In genomic region chr10:103933557-103934121, GRCh38 we compare ENCODE assay signal across 17 cellular contexts. TPM values are rescaled to one million over a fixed set of nuclear protein-coding genes. Genes with fewer than 3 reads are reported as not detected.
DNase-seq lines count a peak whose midpoint lies in the region; ATAC-seq, FAIRE-seq and TF ChIP-seq lines count a peak whose summit lies in the region.
"Had no signal": no experiment of that assay in that cellular context is flagged by ENCODE, and none has a peak within 500 bp of the region (broad histone marks: within the 10 kb centered on the region; RNA-seq: fewer than 3 reads in every experiment).

No MANE protein-coding gene starts in this region.

- in situ Hi-C loops in G401 (cut with HindIII; ENCODE audit: low sequenced_read_pairs), result no loop called here

- ATAC-seq in T-helper 17 cell, result no peak
- ATAC-seq in pancreas, result peak; percentile 88 to 96 (median 92)
- no peak for ATAC-seq in GM19351 (IDR thresholded peaks at IDR 0.05; ENCODE audit: unreplicated experiment)

- H3K9me3 ChIP-seq in T-helper 17 cell (ENCODE audit: control insufficient read depth, low read length, poor library complexity, severe bottlenecking) (no peaks in the 10 kb centered on the region), pancreas (no peaks in the 10 kb centered on the region)
- H3K9me3 ChIP-seq: BE2C, suprapubic skin had no signal

- H3K27me3 ChIP-seq in pancreas, result no peaks in the 10 kb centered on the region
- H3K27me3 ChIP-seq: BE2C, hepatocyte, suprapubic skin had no signal

- peak overlapping the region; percentile 1 for H3K27ac Mint-ChIP-seq in T-helper 17 cell
- H3K27ac Mint-ChIP-seq in glutamatergic neuron (ENCODE audit: unreplicated experiment), result peak overlapping the region; percentile 98

- FAIRE-seq in pancreas (lab: Jason Lieb, UNC), result no peak
- FAIRE-seq: G401.6 had no signal

- DNase-seq in G401 (ENCODE audit: low spot score) (peak; percentile 75), T-helper 17 cell (no peak), glutamatergic neuron (no peak), pancreas (peak in 5 of 6 donors; percentile 55 to 77 (median 71))
- DNase-seq in activated effector memory CD4-positive, alpha-beta T cell treated with Interleukin-2 at 50 U/mL for 16 hours, result no peak
- DNase-seq in NK-92 treated with Interleukin-12 subunit alpha and Interleukin-12 subunit beta, amount 100 ng/mL, for 24 hours (lab: John Stamatoyannopoulos, UW), result no peak
- DNase-seq: BE2C; cerebellar nuclear complex; KBM-7; NCI-H2081; OCI-M1; stimulated activated CD4-positive, alpha-beta T cell treated with anti-CD3 and anti-CD28 coated beads, Interleukin-4, amount 100 ng/mL, for 24 hours had no signal

- H3K9me3 Mint-ChIP-seq in glutamatergic neuron (ENCODE audit: unreplicated experiment), result peaks cover 22% of the 10 kb centered on the region

- H3K4me3 Mint-ChIP-seq in T-helper 17 cell (no peak overlapping the region), glutamatergic neuron (ENCODE audit: unreplicated experiment) (peak overlapping the region; percentile 49)

- no peaks in the 10 kb centered on the region for H3K36me3 ChIP-seq in pancreas
- H3K36me3 ChIP-seq: BE2C, suprapubic skin had no signal

- no peaks in the 10 kb centered on the region for H3K27me3 Mint-ChIP-seq in T-helper 17 cell
- peaks cover 15% of the 10 kb centered on the region for H3K27me3 Mint-ChIP-seq in glutamatergic neuron (ENCODE audit: unreplicated experiment)

- 7 to 9% methylated on average over 4 of the region's 4 CpGs for WGBS in pancreas, 2 donors

- intact Hi-C loops in pancreas (cut with DNase I), result no loop called here

- TF ChIP-seq CTCF in glutamatergic neuron (IDR thresholded peaks at IDR 0.05; ENCODE audit: partially characterized antibody, unreplicated experiment), result no peak
- no peak for TF ChIP-seq CTCF in pancreas (IDR thresholded peaks at IDR 0.05)

- H3K27ac ChIP-seq in pancreas, result peak overlapping the region in 1 of 4 donors; percentile 3
- H3K27ac ChIP-seq: hepatocyte, suprapubic skin had no signal

- H3K4me1 ChIP-seq in pancreas, result peaks cover 0 to 12% (median 8%) of the 10 kb centered on the region in 3 donors

- H3K36me3 Mint-ChIP-seq in T-helper 17 cell (ENCODE audit: low read depth) (no peaks in the 10 kb centered on the region), glutamatergic neuron (ENCODE audit: unreplicated experiment) (no peaks in the 10 kb centered on the region)

- H3K4me3 ChIP-seq in pancreas, result no peak overlapping the region
- H3K4me3 ChIP-seq: hepatocyte, smooth muscle cell, suprapubic skin had no signal

- H3K4me1 Mint-ChIP-seq in T-helper 17 cell, result peaks cover 2% of the 10 kb centered on the region
- peaks cover 47% of the 10 kb centered on the region for H3K4me1 Mint-ChIP-seq in glutamatergic neuron (ENCODE audit: low read depth, unreplicated experiment)

RNA-seq across cellular contexts. Expression of gene STN1, which starts 15.7 kb away (rescaled TPM):
- total RNA-seq in G401 (2014; rRNA removed; shearing (Covaris generic)), result 24.1 and 28.7 TPM in 2 replicates
- total RNA-seq in T-helper 17 cell (10 to 100 TPM; 47.0 to 53.7 TPM), glutamatergic neuron (ENCODE audit: unreplicated experiment) (57.1 TPM), pancreas (10 to 100 TPM; 11.9 to 15.9 (median 13.8) TPM)
- 10 to 100 TPM in 1 of 2 donors, 1 to 10 TPM in 1; 7.0 to 11.9 TPM for polyA plus RNA-seq in pancreas

RNA-seq across cellular contexts. Expression of gene SLK, which starts 33.3 kb away (rescaled TPM):
- 33.2 and 38.0 TPM in 2 replicates for total RNA-seq in G401 (2014; rRNA removed; shearing (Covaris generic))
- 10 to 100 TPM; 24.1 to 25.4 TPM for total RNA-seq in T-helper 17 cell
- total RNA-seq in glutamatergic neuron (ENCODE audit: unreplicated experiment), result 122 TPM
- 10 to 100 TPM; 11.5 to 20.1 (median 14.6) TPM for total RNA-seq in pancreas
- polyA plus RNA-seq in pancreas, result 10 to 100 TPM in 1 of 2 donors, 1 to 10 TPM in 1; 6.0 to 12.6 TPM

Comparison
In these comparisons a context has a peak if more than half of its experiments do, and no peak if none do; other contexts are left out.
1. DNase-seq: peak in G401 (single experiment) and pancreas (5 of 6); none in T-helper 17 cell (0 of 3), glutamatergic neuron (single experiment), activated effector memory CD4-positive, alpha-beta T cell treated with Interleukin-2 at 50 U/mL for 16 hours (single experiment) and NK-92 treated with Interleukin-12 subunit alpha and Interleukin-12 subunit beta, amount 100 ng/mL, for 24 hours (single experiment).
2. ATAC-seq: peak in pancreas (4 of 4); none in T-helper 17 cell (single experiment) and GM19351 (single experiment).